ENCODE assay signal across 13 cellular contexts in genomic region chr10:93515071-93515962, GRCh38. TPM values are rescaled to one million over a fixed set of nuclear protein-coding genes. Genes with fewer than 3 reads are reported as not detected.
A peak's percentile ranks its signal among the peaks of the same experiment; 100 is the strongest.
DNase-seq lines count a peak whose midpoint lies in the region; ATAC-seq and TF ChIP-seq lines count a peak whose summit lies in the region.
"Had no signal": no experiment of that assay in that cellular context is flagged by ENCODE, and none has a peak within 500 bp of the region (broad histone marks: within the 10 kb centered on the region; RNA-seq: fewer than 3 reads in every experiment).

No MANE protein-coding gene starts in this region.

- H3K4me1 Mint-ChIP-seq in activated T-cell treated with anti-CD3 and anti-CD28 coated beads, Interleukin-2, amount 50 U/mL, for 72 hours (ENCODE audit: low read depth): no peaks in the 10 kb centered on the region
- peaks cover 6% of the 10 kb centered on the region for H3K4me1 Mint-ChIP-seq in activated T-cell treated with anti-CD3 and anti-CD28 coated beads, Interleukin-2, amount 50 U/mL, for 24 hours (ENCODE audit: low read depth)
- H3K4me1 Mint-ChIP-seq: neural crest cell had no signal

- no peak for DNase-seq in activated T-cell treated with anti-CD3 and anti-CD28 coated beads, Interleukin-2, amount 50 U/mL, for 72 hours
- DNase-seq in activated T-cell treated with anti-CD3 and anti-CD28 coated beads, Interleukin-2, amount 50 U/mL, for 24 hours: no peak
- DNase-seq in dorsolateral prefrontal cortex (peak in 1 of 10 donors; percentile 18), middle frontal gyrus (ENCODE audit: extremely low spot score, low spot score) (peak; percentile 46), vagina (ENCODE audit: extremely low spot score in 2 of 2) (no peak), DMS53 treated with DMSO at 0.1 percent for 48 hours (lab: John Stamatoyannopoulos, UW; ENCODE audit: unreplicated experiment) (no peak), HT-29 (ENCODE audit: low spot score) (no peak)
- DNase-seq in stimulated activated CD4-positive, alpha-beta T cell treated with anti-CD3 and anti-CD28 coated beads, Interleukin-15, amount 100 ng/mL, for 24 hours: no peak
- DNase-seq: activated CD4-positive, alpha-beta T cell treated with anti-CD3 and anti-CD28 coated beads, Interleukin-2, amount 10 ng/mL, durations not matched to agents 24 days and 14 days; activated naive CD4-positive, alpha-beta T cell; effector CD8-positive, alpha-beta T cell had no signal

- no peaks in the 10 kb centered on the region for H3K9me3 ChIP-seq in vagina

- H3K4me1 ChIP-seq in vagina: peaks cover 5% of the 10 kb centered on the region
- H3K4me1 ChIP-seq: A549 had no signal

- H3K27ac Mint-ChIP-seq in activated T-cell treated with anti-CD3 and anti-CD28 coated beads, Interleukin-2, amount 50 U/mL, for 72 hours: peak overlapping the region; percentile 36
- H3K27ac Mint-ChIP-seq in activated T-cell treated with anti-CD3 and anti-CD28 coated beads, Interleukin-2, amount 50 U/mL, for 24 hours: no peak overlapping the region
- H3K27ac Mint-ChIP-seq: activated CD4-positive, alpha-beta T cell treated with anti-CD3 and anti-CD28 coated beads, Interleukin-2, amount 10 ng/mL, durations not matched to agents 24 days and 14 days had no signal

- H3K27me3 ChIP-seq in dorsolateral prefrontal cortex (no peaks in the 10 kb centered on the region), vagina (no peaks in the 10 kb centered on the region)

- no peaks in the 10 kb centered on the region for H3K36me3 ChIP-seq in vagina

- intact Hi-C loops in dorsolateral prefrontal cortex (cut with DNase I) (loop anchor here in 1 of 2 donors (10.0 kb wide), 1 partner anchor 141 kb away; no protein-coding TSS in a partner anchor), vagina (cut with DNase I) (no loop called here)

- peak overlapping the region in 53 of 59 donors; percentile 1 to 90 (median 67) for H3K27ac ChIP-seq in dorsolateral prefrontal cortex
- peak overlapping the region; percentile 49 for H3K27ac ChIP-seq in vagina
- H3K27ac ChIP-seq: A549 had no signal

- no peak for TF ChIP-seq POLR2A in vagina (IDR thresholded peaks at IDR 0.05)

- no peaks in the 10 kb centered on the region for H3K9me3 Mint-ChIP-seq in activated T-cell treated with anti-CD3 and anti-CD28 coated beads, Interleukin-2, amount 50 U/mL, for 72 hours
- H3K9me3 Mint-ChIP-seq in activated T-cell treated with anti-CD3 and anti-CD28 coated beads, Interleukin-2, amount 50 U/mL, for 24 hours: no peaks in the 10 kb centered on the region
- H3K9me3 Mint-ChIP-seq: activated CD4-positive, alpha-beta T cell treated with anti-CD3 and anti-CD28 coated beads, Interleukin-2, amount 10 ng/mL, durations not matched to agents 24 days and 14 days had no signal

- ATAC-seq in activated T-cell treated with anti-CD3 and anti-CD28 coated beads, Interleukin-2, amount 50 U/mL, for 72 hours (replicated peaks in 1 of 2): no peak
- ATAC-seq: A549 had no signal

- H3K4me3 ChIP-seq in dorsolateral prefrontal cortex: peak overlapping the region in 1 of 59 donors; percentile 4
- no peak overlapping the region for H3K4me3 ChIP-seq in vagina
- H3K4me3 ChIP-seq: A549 had no signal

- TF ChIP-seq CTCF in dorsolateral prefrontal cortex (IDR thresholded peaks at IDR 0.05 in 54 of 56, conservative IDR thresholded peaks at IDR 0.05 in 2 of 56; ENCODE audit: low read depth in 1 of 56, partially characterized antibody in 56 of 56) (no peak), vagina (IDR thresholded peaks at IDR 0.05) (no peak)

- peaks cover 16 to 36% of the 10 kb centered on the region in 2 donors for H3K36me3 Mint-ChIP-seq in activated T-cell treated with anti-CD3 and anti-CD28 coated beads, Interleukin-2, amount 50 U/mL, for 72 hours (ENCODE audit: insufficient read depth in 2 of 2)
- peaks cover 63% of the 10 kb centered on the region for H3K36me3 Mint-ChIP-seq in activated T-cell treated with anti-CD3 and anti-CD28 coated beads, Interleukin-2, amount 50 U/mL, for 24 hours (ENCODE audit: low read depth)

- no peaks in the 10 kb centered on the region for H3K27me3 Mint-ChIP-seq in activated T-cell treated with anti-CD3 and anti-CD28 coated beads, Interleukin-2, amount 50 U/mL, for 72 hours (ENCODE audit: low read depth)
- no peaks in the 10 kb centered on the region for H3K27me3 Mint-ChIP-seq in activated T-cell treated with anti-CD3 and anti-CD28 coated beads, Interleukin-2, amount 50 U/mL, for 24 hours
- H3K27me3 Mint-ChIP-seq: activated CD4-positive, alpha-beta T cell treated with anti-CD3 and anti-CD28 coated beads, Interleukin-2, amount 10 ng/mL, durations not matched to agents 24 days and 14 days had no signal

- H3K4me3 Mint-ChIP-seq in activated T-cell treated with anti-CD3 and anti-CD28 coated beads, Interleukin-2, amount 50 U/mL, for 72 hours: no peak overlapping the region
- H3K4me3 Mint-ChIP-seq in activated T-cell treated with anti-CD3 and anti-CD28 coated beads, Interleukin-2, amount 50 U/mL, for 24 hours: no peak overlapping the region
- H3K4me3 Mint-ChIP-seq: activated CD4-positive, alpha-beta T cell treated with anti-CD3 and anti-CD28 coated beads, Interleukin-2, amount 10 ng/mL, durations not matched to agents 24 days and 14 days; neural crest cell had no signal

RNA-seq across cellular contexts. Expression of gene CEP55, which starts 18.9 kb away (rescaled TPM):
- 10 to 100 TPM; 46.6 to 55.8 TPM for total RNA-seq in activated T-cell treated with anti-CD3 and anti-CD28 coated beads, Interleukin-2, amount 50 U/mL, for 72 hours
- total RNA-seq in dorsolateral prefrontal cortex (1 to 10 TPM in 1 of 120 experiments, under 1 TPM in 23, not detected in 96; 0.22 to 1.9 (median 0.40) TPM), vagina (3.2 TPM)
- 38.1 and 42.0 TPM in 2 replicates for total RNA-seq in HT-29 (2014; rRNA removed; shearing (Covaris generic))

RNA-seq across cellular contexts. Expression of gene MYOF, which starts 33.2 kb away (rescaled TPM):
- 10 to 100 TPM; 32.3 to 32.4 TPM for total RNA-seq in activated T-cell treated with anti-CD3 and anti-CD28 coated beads, Interleukin-2, amount 50 U/mL, for 72 hours
- total RNA-seq in dorsolateral prefrontal cortex: 10 to 100 TPM in 91 of 120 experiments, 1 to 10 TPM in 29; 4.6 to 30.0 (median 12.5) TPM
- total RNA-seq in vagina: 107 TPM
- 16.1 and 19.2 TPM in 2 replicates for total RNA-seq in HT-29 (2014; rRNA removed; shearing (Covaris generic))

RNA-seq across cellular contexts. Expression of gene FFAR4, which starts 51.1 kb away (rescaled TPM):
- total RNA-seq in activated T-cell treated with anti-CD3 and anti-CD28 coated beads, Interleukin-2, amount 50 U/mL, for 72 hours: not detected
- 1 to 10 TPM in 102 of 120 experiments, under 1 TPM in 17, not detected in 1; 0.32 to 4.2 (median 1.6) TPM for total RNA-seq in dorsolateral prefrontal cortex
- 1.5 TPM for total RNA-seq in vagina
- total RNA-seq in HT-29 (2014; rRNA removed; shearing (Covaris generic)): 88.1 and 97.9 TPM in 2 replicates
- total RNA-seq: activated CD4-positive, alpha-beta T cell treated with anti-CD3 and anti-CD28 coated beads, Interleukin-2, amount 10 ng/mL, durations not matched to agents 24 days and 14 days had no signal

Comparison
In these comparisons a context has a peak if more than half of its experiments do, and no peak if none do; other contexts are left out.
1. RNA of gene FFAR4, which starts 51.1 kb away (total RNA-seq): 88.1 to 97.9 TPM in HT-29; 0.32 to 4.2 TPM in dorsolateral prefrontal cortex, 1.5 TPM in vagina (single experiment) and not detected in activated T-cell treated with anti-CD3 and anti-CD28 coated beads, Interleukin-2, amount 50 U/mL, for 72 hours; every median in the first group is over 10 times any median in the second.